In genomic region chr6:89409461-89410035, GRCh38 we compare ENCODE assay signal across 1 cellular context.
TF ChIP-seq lines count a peak whose summit lies in the region.

No MANE protein-coding gene starts in this region.

TF ChIP-seq in GM23338, 12 proteins besides CTCF, POLR2A, EP300 and RAD21:
- no peak for TF ChIP-seq EZH2phosphoT487 (IDR thresholded peaks at IDR 0.05; ENCODE audit: unreplicated experiment)
- TF ChIP-seq EZH2 (IDR thresholded peaks at IDR 0.05; ENCODE audit: low read depth, unreplicated experiment), result no peak
- no peak for TF ChIP-seq ETS1 (IDR thresholded peaks at IDR 0.05)
- TF ChIP-seq ZNF114 (CRISPR knock-in tag; IDR thresholded peaks at IDR 0.05), result no peak
- TF ChIP-seq ZNF462 (CRISPR knock-in tag; IDR thresholded peaks at IDR 0.05), result no peak
- TF ChIP-seq REST (IDR thresholded peaks at IDR 0.05; ENCODE audit: unreplicated experiment), result no peak
- TF ChIP-seq POLR2AphosphoS5 (IDR thresholded peaks at IDR 0.05; ENCODE audit: low read depth), result no peak
- no peak for TF ChIP-seq JUNB (IDR thresholded peaks at IDR 0.05; ENCODE audit: unreplicated experiment)
- TF ChIP-seq STAT1 (IDR thresholded peaks at IDR 0.05; ENCODE audit: unreplicated experiment), result no peak
- no peak for TF ChIP-seq NANOG (IDR thresholded peaks at IDR 0.05; ENCODE audit: borderline replicate concordance)
- no peak for TF ChIP-seq ZNF331 (CRISPR knock-in tag; IDR thresholded peaks at IDR 0.05; ENCODE audit: low read depth)
- TF ChIP-seq CREB1 (CRISPR knock-in tag; IDR thresholded peaks at IDR 0.05; ENCODE audit: low read depth), result no peak
